ENCODE assay signal across 9 cellular contexts in the genomic region with DNA sequence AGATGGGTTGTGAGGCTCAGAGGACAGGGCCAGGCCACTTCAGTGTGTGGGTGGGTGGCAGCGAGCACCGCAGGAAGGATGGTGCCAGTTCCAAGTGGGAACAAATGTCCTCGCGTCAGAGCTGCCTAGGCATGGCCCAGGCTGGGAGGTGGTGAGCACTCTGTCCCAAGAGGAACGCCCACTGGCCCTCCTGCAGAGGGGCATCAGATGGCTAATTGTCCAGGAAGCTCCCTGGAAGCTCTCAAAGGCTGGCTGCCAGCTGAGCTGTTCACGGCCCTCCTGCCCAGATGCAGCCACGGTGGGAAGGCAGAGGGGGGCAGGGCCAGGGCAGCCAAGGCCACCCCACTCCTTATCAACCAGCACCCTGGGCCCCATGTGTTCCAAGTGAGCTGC. TPM values are rescaled to one million over a fixed set of nuclear protein-coding genes. Genes with fewer than 3 reads are reported as not detected.
DNase-seq lines count a peak whose midpoint lies in the region; ATAC-seq and TF ChIP-seq lines count a peak whose summit lies in the region.
"Had no signal": no experiment of that assay in that cellular context is flagged by ENCODE, and none has a peak within 500 bp of the region (broad histone marks: within the 10 kb centered on the region; RNA-seq: fewer than 3 reads in every experiment).

No MANE protein-coding gene starts in this region.

- peak overlapping the region; percentile 97 for H3K4me2 ChIP-seq in OCI-LY3 (ENCODE audit: low read length)

- TF ChIP-seq POLR2A in heart left ventricle (IDR thresholded peaks at IDR 0.05) (no peak), gastrocnemius medialis (IDR thresholded peaks at IDR 0.05) (no peak)

- H3K4me1 ChIP-seq in HEK293 (ENCODE audit: control insufficient read depth, insufficient read depth, low read length) (no peaks in the 10 kb centered on the region; the same call in 1 of the 2 replicates), OCI-LY3 (ENCODE audit: low read length) (peaks cover 71% of the 10 kb centered on the region), heart left ventricle (peaks cover 0 to 83% (median 71%) of the 10 kb centered on the region in 12 donors), subcutaneous abdominal adipose tissue (ENCODE audit: control insufficient read depth in 5 of 5, insufficient read depth in 5 of 5, low read length in 5 of 5) (peaks cover 14 to 93% (median 88%) of the 10 kb centered on the region in 5 donors), gastrocnemius medialis (peaks cover 36 to 67% of the 10 kb centered on the region in 2 donors)

- DNase-seq in heart left ventricle (peak in 1 of 5 donors; percentile 50), gastrocnemius medialis (no peak), epidermal melanocyte (ENCODE audit: insufficient read length, low spot score) (no peak)
- DNase-seq: stimulated activated naive CD8-positive, alpha-beta T cell treated with anti-CD3 and anti-CD28 coated beads, Interleukin-15, Interleukin-2, amounts not matched to agents 100 U/mL and 50 U/mL, for 24 hours had no signal

- WGBS in heart left ventricle, 4 donors = 15 to 49% (median 33%) methylated on average over 2 to 7 of the region's 7 CpGs

- peaks cover 42% of the 10 kb centered on the region; the same call in 1 of the 2 replicates for H4K20me1 ChIP-seq in OCI-LY3 (ENCODE audit: insufficient read depth, low read length)

- H3K27ac ChIP-seq in HEK293 (ENCODE audit: extremely low read depth, low read depth, low read length) (no peak overlapping the region), OCI-LY3 (ENCODE audit: low read length) (peak overlapping the region; percentile 91), heart left ventricle (peak overlapping the region in 7 of 12 donors; percentile 5 to 63 (median 49)), subcutaneous abdominal adipose tissue (ENCODE audit: low read depth, low read length) (peak overlapping the region; percentile 55), gastrocnemius medialis (peak overlapping the region in 1 of 4 donors; percentile 81)

- H2AFZ ChIP-seq in OCI-LY3 (ENCODE audit: low read depth, low read length) = no peak overlapping the region

- intact Hi-C loops in heart left ventricle (cut with DNase I) = no loop called here
- intact Hi-C loops in gastrocnemius medialis (cut with DNase I; ENCODE audit: low total_unique reads) = no loop called here

- peak overlapping the region; percentile 96 for H3K9ac ChIP-seq in OCI-LY3 (ENCODE audit: low read length)
- H3K9ac ChIP-seq in subcutaneous abdominal adipose tissue (ENCODE audit: low read length in 5 of 5) = peak overlapping the region in 1 of 5 donors; percentile 56

- in situ Hi-C loops in gastrocnemius medialis (cut with MboI; ENCODE audit: low sequenced_read_pairs in 4 of 4) = no loop called here

- CTCF ChIA-PET in HEK293 (lab: Yijun Ruan, JAX) = interaction anchor here (0.6 to 0.7 kb wide), 2 partner anchors 439 to 594 kb away, joined by 4 to 5 read pairs; no protein-coding TSS in a partner anchor

- peak; percentile 2 to 56 (median 12) for ATAC-seq in heart left ventricle
- no peak for ATAC-seq in gastrocnemius medialis
- no peak for ATAC-seq in HG02588 (IDR thresholded peaks at IDR 0.05; ENCODE audit: unreplicated experiment)
- ATAC-seq: stimulated activated naive CD8-positive, alpha-beta T cell treated with anti-CD3 and anti-CD28 coated beads, Interleukin-15, Interleukin-2, amounts not matched to agents 100 U/mL and 50 U/mL, for 24 hours had no signal

- no peak for TF ChIP-seq CTCF in HEK293 (tag by site-specific recombination; IDR thresholded peaks at IDR 0.05)
- TF ChIP-seq CTCF in OCI-LY3 (IDR thresholded peaks at IDR 0.05; ENCODE audit: low read depth, low read length) = no peak
- no peak for TF ChIP-seq CTCF in heart left ventricle (IDR thresholded peaks at IDR 0.05)
- no peak for TF ChIP-seq CTCF in gastrocnemius medialis (IDR thresholded peaks at IDR 0.05 in 4 of 5, conservative IDR thresholded peaks at IDR 0.05 in 1 of 5)

- H3K79me2 ChIP-seq in OCI-LY3 (ENCODE audit: low read length) = peaks cover 99% of the 10 kb centered on the region

- H3K9me3 ChIP-seq in HEK293 (ENCODE audit: control insufficient read depth, insufficient read depth, low read depth, low read length) = no peaks in the 10 kb centered on the region
- no peaks in the 10 kb centered on the region for H3K9me3 ChIP-seq in OCI-LY3 (ENCODE audit: insufficient read depth, low read length)
- H3K9me3 ChIP-seq in heart left ventricle = no peaks in the 10 kb centered on the region
- H3K9me3 ChIP-seq in subcutaneous abdominal adipose tissue (ENCODE audit: control insufficient read depth in 5 of 5, low read length in 5 of 5) = no peaks in the 10 kb centered on the region
- H3K9me3 ChIP-seq in gastrocnemius medialis = no peaks in the 10 kb centered on the region
- H3K9me3 ChIP-seq: Peyer's patch had no signal

- POLR2A ChIA-PET in HEK293 (lab: Yijun Ruan, JAX) = no interaction called here

- no peaks in the 10 kb centered on the region for H3K36me3 ChIP-seq in HEK293 (ENCODE audit: control insufficient read depth in 2 of 2, insufficient read depth in 1 of 2, low read length in 2 of 2)
- peaks cover 43% of the 10 kb centered on the region for H3K36me3 ChIP-seq in OCI-LY3 (replicated peaks; ENCODE audit: low read depth, low read length)
- H3K36me3 ChIP-seq in heart left ventricle = no peaks in the 10 kb centered on the region
- no peaks in the 10 kb centered on the region for H3K36me3 ChIP-seq in subcutaneous abdominal adipose tissue (ENCODE audit: control insufficient read depth in 5 of 5, insufficient read depth in 5 of 5, low read length in 5 of 5)
- H3K36me3 ChIP-seq in gastrocnemius medialis = no peaks in the 10 kb centered on the region
- H3K36me3 ChIP-seq: Peyer's patch had no signal

- no peak overlapping the region for H3K4me3 ChIP-seq in HEK293 (ENCODE audit: low read depth, low read length)
- H3K4me3 ChIP-seq in OCI-LY3 (ENCODE audit: low read length) = peak overlapping the region; percentile 85
- H3K4me3 ChIP-seq in heart left ventricle = no peak overlapping the region
- peak overlapping the region in 3 of 5 donors; percentile 54 to 63 (median 61) for H3K4me3 ChIP-seq in subcutaneous abdominal adipose tissue (ENCODE audit: low read depth in 1 of 5, low read length in 5 of 5)
- no peak overlapping the region for H3K4me3 ChIP-seq in gastrocnemius medialis
- H3K4me3 ChIP-seq: Peyer's patch had no signal

- no peaks in the 10 kb centered on the region for H3K27me3 ChIP-seq in OCI-LY3 (ENCODE audit: low read depth, low read length)
- H3K27me3 ChIP-seq in heart left ventricle = no peaks in the 10 kb centered on the region
- no peaks in the 10 kb centered on the region for H3K27me3 ChIP-seq in subcutaneous abdominal adipose tissue (ENCODE audit: control insufficient read depth in 5 of 5, insufficient read depth in 4 of 5, low read length in 5 of 5)
- no peaks in the 10 kb centered on the region for H3K27me3 ChIP-seq in gastrocnemius medialis
- H3K27me3 ChIP-seq: Peyer's patch had no signal

TF ChIP-seq in HEK293, 187 proteins besides CTCF, POLR2A, EP300 and RAD21:
- TF ChIP-seq EGR2 (tag by site-specific recombination; IDR thresholded peaks at IDR 0.05; ENCODE audit: low read depth) (peak; percentile 55; the same call in 1 of the 2 replicates), OSR2 (tag by site-specific recombination; IDR thresholded peaks at IDR 0.05) (0 out of 2 replicates have a peak, but pooled peaks have one; percentile 14), PRDM1 (tag by site-specific recombination; IDR thresholded peaks at IDR 0.05) (no peak), ZNF660 (tag by site-specific recombination; IDR thresholded peaks at IDR 0.05) (no peak), ZIC2 (tag by site-specific recombination; IDR thresholded peaks at IDR 0.05) (peak; percentile 97), GLIS1 (tag by site-specific recombination; IDR thresholded peaks at IDR 0.05) (peak; percentile 89), ZFHX2 (tag by site-specific recombination; conservative IDR thresholded peaks at IDR 0.05) (peak; percentile 86)

RNA-seq across cellular contexts. Expression of a gene that starts 55.2 kb away (rescaled TPM):
- total RNA-seq in heart left ventricle (10 to 100 TPM; 44.2 to 79.1 (median 64.5) TPM), gastrocnemius medialis (10 to 100 TPM; 15.2 to 31.3 (median 28.0) TPM)
- 10 to 100 TPM; 28.8 to 31.7 TPM for polyA plus RNA-seq in heart left ventricle

Comparison
In these comparisons a context has a peak if more than half of its experiments do, and no peak if none do; other contexts are left out.
1. H3K4me3 ChIP-seq: peak in OCI-LY3 (single experiment) and subcutaneous abdominal adipose tissue (3 of 5); none in HEK293 (single experiment), heart left ventricle (0 of 12) and gastrocnemius medialis (0 of 4).
2. ATAC-seq: peak in heart left ventricle (4 of 4); none in gastrocnemius medialis (0 of 2) and HG02588 (single experiment).